Comparison of ENCODE assay signal across 8 cellular contexts in genomic region chr5:76547242-76547890, GRCh38.
DNase-seq lines count a peak whose midpoint lies in the region; ATAC-seq and TF ChIP-seq lines count a peak whose summit lies in the region.

No MANE protein-coding gene starts in this region.

- TF ChIP-seq POLR2A in uterus (IDR thresholded peaks at IDR 0.05) = no peak

- H3K4me2 ChIP-seq in SK-N-SH = no peak overlapping the region

- H2AFZ ChIP-seq in SK-N-SH (ENCODE audit: low read depth) = no peak overlapping the region

- H3K9ac ChIP-seq in SK-N-SH = no peak overlapping the region

- H3K36me3 Mint-ChIP-seq in T-cell (peaks cover 3% of the 10 kb centered on the region), Caco-2 (ENCODE audit: insufficient read depth, unreplicated experiment) (peaks cover 20% of the 10 kb centered on the region)
- H3K36me3 Mint-ChIP-seq in effector memory CD8-positive, alpha-beta T cell (ENCODE audit: insufficient read depth) = peaks cover 26% of the 10 kb centered on the region

- no peak overlapping the region for H3K4me3 ChIP-seq in uterus
- H3K4me3 ChIP-seq in Caco-2 (ENCODE audit: low read depth, low read length) = no peak overlapping the region
- H3K4me3 ChIP-seq in SK-N-SH (ENCODE audit: low read depth in 2 of 2, low read length in 1 of 2) = no peak overlapping the region

- no peaks in the 10 kb centered on the region for H3K4me1 ChIP-seq in uterus
- H3K4me1 ChIP-seq in Caco-2 = peaks cover 56% of the 10 kb centered on the region
- peaks cover 3 to 11% of the 10 kb centered on the region in 2 experiments; a peak in 2 of 4 replicates for H3K4me1 ChIP-seq in SK-N-SH (ENCODE audit: control insufficient read depth in 1 of 2, insufficient read depth in 2 of 2, low read depth in 1 of 2, low read length in 1 of 2)

- POLR2A ChIA-PET in T-cell (lab: Charles Lee) (interaction anchor here (0.5 to 1.5 kb wide), 9 partner anchors 36 to 1209 kb away, joined by 3 to 10 read pairs (median 3); no protein-coding TSS in a partner anchor), Caco-2 (lab: Charles Lee) (no interaction called here), SK-N-SH (lab: Yijun Ruan, JAX) (no interaction called here)

- intact Hi-C loops in uterus (cut with DNase I; ENCODE audit: low total_unique reads) = no loop called here
- intact Hi-C loops in Caco-2 (cut with micrococcal nuclease; ENCODE audit: unreplicated experiment) = loop anchor here (5.0 kb wide), 1 partner anchor 290 kb away; no protein-coding TSS in a partner anchor

- no peak for TF ChIP-seq RAD21 in SK-N-SH (IDR thresholded peaks at IDR 0.05; ENCODE audit: low read length)

- H3K27ac Mint-ChIP-seq in T-cell = peak overlapping the region; percentile 94 to 96
- peak overlapping the region; percentile 96 to 97 for H3K27ac Mint-ChIP-seq in effector memory CD8-positive, alpha-beta T cell
- no peak overlapping the region for H3K27ac Mint-ChIP-seq in Caco-2 (ENCODE audit: unreplicated experiment)

- CTCF ChIA-PET in T-cell (lab: Charles Lee) = interaction anchor here (0.6 to 2.5 kb wide), 20 partner anchors 11 to 1203 kb away, joined by 3 to 27 read pairs (median 4); partner anchors contain the start of gene IQGAP2 (in 2 of the 2)
- CTCF ChIA-PET in Caco-2 (lab: Charles Lee) = interaction anchor here (0.7 kb wide), 1 partner anchor 36 kb away, joined by 3 read pairs; no protein-coding TSS in a partner anchor
- CTCF ChIA-PET in SK-N-SH (lab: Yijun Ruan, JAX) = interaction anchor here (1.2 to 2.7 kb wide), 4 partner anchors 12 to 284 kb away, joined by 3 to 19 read pairs (median 6); partner anchors contain the start of gene IQGAP2

- H3K9me3 Mint-ChIP-seq in T-cell (no peaks in the 10 kb centered on the region), Caco-2 (ENCODE audit: unreplicated experiment) (no peaks in the 10 kb centered on the region)
- H3K9me3 Mint-ChIP-seq in effector memory CD8-positive, alpha-beta T cell = no peaks in the 10 kb centered on the region

- BruUV-seq in Caco-2 (replicated peaks; lab: Mats Ljungman, UMichigan) = no TSS peak

- no peaks in the 10 kb centered on the region for H3K79me2 ChIP-seq in SK-N-SH (ENCODE audit: insufficient read depth)

- H3K27me3 ChIP-seq in uterus = no peaks in the 10 kb centered on the region
- no peaks in the 10 kb centered on the region for H3K27me3 ChIP-seq in Caco-2 (replicated peaks; ENCODE audit: control insufficient read depth, insufficient read depth, low read length)
- H3K27me3 ChIP-seq in SK-N-SH (ENCODE audit: insufficient read depth) = no peaks in the 10 kb centered on the region

- TF ChIP-seq EP300 in SK-N-SH (IDR thresholded peaks at IDR 0.05; ENCODE audit: borderline replicate concordance in 1 of 2, low read depth in 1 of 2, low read length in 1 of 2) = no peak

- peak overlapping the region in 1 of 2 donors; percentile 37 for H3K27ac ChIP-seq in uterus
- no peak overlapping the region for H3K27ac ChIP-seq in SK-N-SH (ENCODE audit: low read depth in 2 of 2, low read length in 1 of 2)

- H3K4me3 Mint-ChIP-seq in T-cell = peak overlapping the region; percentile 66 to 78 (median 67)
- peak overlapping the region; percentile 67 to 73 for H3K4me3 Mint-ChIP-seq in effector memory CD8-positive, alpha-beta T cell
- no peak overlapping the region for H3K4me3 Mint-ChIP-seq in Caco-2 (ENCODE audit: unreplicated experiment)

- 80% methylated on average over 4 of the region's 4 CpGs for WGBS in SK-N-SH (ENCODE audit: low lambda C conversion rate)

- H3K9me3 ChIP-seq in uterus (no peaks in the 10 kb centered on the region), Caco-2 (no peaks in the 10 kb centered on the region), SK-N-SH (no peaks in the 10 kb centered on the region)

- H3K27me3 Mint-ChIP-seq in T-cell (no peaks in the 10 kb centered on the region), Caco-2 (ENCODE audit: insufficient read depth, unreplicated experiment) (no peaks in the 10 kb centered on the region)
- no peaks in the 10 kb centered on the region for H3K27me3 Mint-ChIP-seq in effector memory CD8-positive, alpha-beta T cell

- H3F3A ChIP-seq in SK-N-SH (replicated peaks; ENCODE audit: insufficient read depth) = no peaks in the 10 kb centered on the region

- ATAC-seq in GM18870 (IDR thresholded peaks at IDR 0.05; ENCODE audit: unreplicated experiment) (peak; percentile 57), HG02885 (IDR thresholded peaks at IDR 0.05; ENCODE audit: poor library complexity, unreplicated experiment) (peak; percentile 77), T-cell (replicated peaks in 1 of 4) (peak; percentile 81 to 86 (median 85))
- peak; percentile 70 for ATAC-seq in effector memory CD8-positive, alpha-beta T cell (replicated peaks)

- TF ChIP-seq CTCF in uterus (IDR thresholded peaks at IDR 0.05) (no peak), Caco-2 (IDR thresholded peaks at IDR 0.05; ENCODE audit: insufficient read depth in 1 of 2, low read depth in 1 of 2, low read length in 1 of 2, severe bottlenecking in 1 of 2, unreplicated experiment in 1 of 2) (no peak), SK-N-SH (IDR thresholded peaks at IDR 0.05) (no peak)

- DNase-seq in T-cell = peak in 31 of 34 experiments; percentile 15 to 76 (median 45)
- DNase-seq in effector memory CD8-positive, alpha-beta T cell = peak; percentile 42 to 49 (median 47)
- peak; percentile 16 for DNase-seq in stimulated activated CD4-positive, alpha-beta T cell treated with anti-CD3 and anti-CD28 coated beads, Interleukin-4, amount 100 ng/mL, for 1 hour
- DNase-seq in uterus = no peak
- DNase-seq in Caco-2 = no peak
- no peak for DNase-seq in SK-N-SH

- H3K4me1 Mint-ChIP-seq in T-cell (peaks cover 68 to 84% (median 80%) of the 10 kb centered on the region in 3 donors), Caco-2 (ENCODE audit: low read depth, unreplicated experiment) (peaks cover 23% of the 10 kb centered on the region)
- peaks cover 57 to 69% of the 10 kb centered on the region in 2 donors for H3K4me1 Mint-ChIP-seq in effector memory CD8-positive, alpha-beta T cell (ENCODE audit: low read depth in 2 of 2)

- no peaks in the 10 kb centered on the region for H3K9me2 ChIP-seq in SK-N-SH

- H3K36me3 ChIP-seq in uterus (no peaks in the 10 kb centered on the region), Caco-2 (ENCODE audit: control insufficient read depth, insufficient read depth, low read length) (no peaks in the 10 kb centered on the region), SK-N-SH (replicated peaks in 1 of 2; ENCODE audit: control insufficient read depth in 1 of 2, insufficient read depth in 2 of 2, low read length in 1 of 2) (no peaks in the 10 kb centered on the region)

- H4K20me1 ChIP-seq in SK-N-SH (ENCODE audit: insufficient read depth) = no peaks in the 10 kb centered on the region

TF ChIP-seq in SK-N-SH, 30 proteins besides CTCF, POLR2A, EP300 and RAD21:
- TF ChIP-seq GABPA (IDR thresholded peaks at IDR 0.05; ENCODE audit: low read depth) = no peak
- no peak for TF ChIP-seq MXI1 (IDR thresholded peaks at IDR 0.05; ENCODE audit: low read depth, low read length)
- no peak for TF ChIP-seq CHD2 (IDR thresholded peaks at IDR 0.05; ENCODE audit: low read length, partially characterized antibody)
- no peak for TF ChIP-seq EZH2phosphoT487 (IDR thresholded peaks at IDR 0.05; ENCODE audit: borderline replicate concordance, low read depth)
- TF ChIP-seq MAX (IDR thresholded peaks at IDR 0.05; ENCODE audit: low read depth) = no peak
- no peak for TF ChIP-seq RXRA (IDR thresholded peaks at IDR 0.05; ENCODE audit: borderline replicate concordance, low read depth)
- TF ChIP-seq RFX5 (IDR thresholded peaks at IDR 0.05; ENCODE audit: low read length) = no peak
- TF ChIP-seq POLR2AphosphoS5 (IDR thresholded peaks at IDR 0.05; ENCODE audit: low read depth, low read length) = no peak
TF ChIP-seq in SK-N-SH: peak in this region for 0.

Comparison
In these comparisons a context has a peak if more than half of its experiments do, and no peak if none do; other contexts are left out.
1. DNase-seq: peak in T-cell (31 of 34), effector memory CD8-positive, alpha-beta T cell (3 of 3) and stimulated activated CD4-positive, alpha-beta T cell treated with anti-CD3 and anti-CD28 coated beads, Interleukin-4, amount 100 ng/mL, for 1 hour (single experiment); none in uterus (0 of 2), Caco-2 (0 of 2) and SK-N-SH (single experiment).
2. POLR2A ChIA-PET loops: an anchor here in T-cell (0.5 to 1.5 kb wide); none called in Caco-2 and SK-N-SH.
3. Peak in every context shown above with its lines, with median percentiles within 50 percentile points of each other: ATAC-seq.